Comparison of ENCODE assay signal across 9 cellular contexts in genomic region chr15:90099072-90099867, GRCh38. TPM values are rescaled to one million over a fixed set of nuclear protein-coding genes. Genes with fewer than 3 reads are reported as not detected.
DNase-seq lines count a peak whose midpoint lies in the region; ATAC-seq, FAIRE-seq and TF ChIP-seq lines count a peak whose summit lies in the region.
"Had no signal": no experiment of that assay in that cellular context is flagged by ENCODE, and none has a peak within 500 bp of the region (broad histone marks: within the 10 kb centered on the region; RNA-seq: fewer than 3 reads in every experiment).

No MANE protein-coding gene starts in this region.

- peaks cover 76% of the 10 kb centered on the region for H3K4me1 ChIP-seq in HepG2 (ENCODE audit: insufficient read depth, low read length)
- H3K4me1 ChIP-seq in thoracic aorta (ENCODE audit: control insufficient read depth in 1 of 2, low read depth in 2 of 2), result peaks cover 24 to 59% of the 10 kb centered on the region in 2 donors

- intact Hi-C loops in HepG2 (cut with micrococcal nuclease; ENCODE audit: unreplicated experiment), result no loop called here

- H3K27ac Mint-ChIP-seq in activated T-cell treated with anti-CD3 and anti-CD28 coated beads, Interleukin-2, amount 50 U/mL, for 72 hours, result peak overlapping the region; percentile 60
- no peak overlapping the region for H3K27ac Mint-ChIP-seq in WTC11

- BruUV-seq in HepG2 (replicated peaks; lab: Mats Ljungman, UMichigan), result no TSS peak

- H3K4me3 ChIP-seq in HepG2 (replicated peaks in 1 of 3; ENCODE audit: insufficient read depth in 1 of 3, low read depth in 2 of 3, low read length in 3 of 3) (no peak overlapping the region), thoracic aorta (no peak overlapping the region)

- H3K9me3 Mint-ChIP-seq in activated T-cell treated with anti-CD3 and anti-CD28 coated beads, Interleukin-2, amount 50 U/mL, for 72 hours, result no peaks in the 10 kb centered on the region
- H3K9me3 Mint-ChIP-seq in WTC11, result no peaks in the 10 kb centered on the region

- CTCF ChIA-PET in HepG2 (lab: Yijun Ruan, JAX; ENCODE audit: low intra/inter-chr PET ratio, low total read pairs) (no interaction called here), WTC11 (lab: Charles Lee) (interaction anchor here (1.0 to 1.6 kb wide), 3 partner anchors 12 to 128 kb away, joined by 3 to 8 read pairs (median 4); no protein-coding TSS in a partner anchor)

- peaks cover 9% of the 10 kb centered on the region for H3K79me2 ChIP-seq in HepG2 (ENCODE audit: insufficient read depth, low read length)

- TF ChIP-seq POLR2A in HepG2 (IDR thresholded peaks at IDR 0.05; ENCODE audit: insufficient read depth in 1 of 2, low read depth in 2 of 2, low read length in 2 of 2), result no peak; a peak in 1 of 4 replicates

- H2AFZ ChIP-seq in HepG2 (ENCODE audit: low read length), result no peak overlapping the region

- TF ChIP-seq CTCF in HepG2 (CRISPR knock-in tag; IDR thresholded peaks at IDR 0.05), result no peak
- no peak for TF ChIP-seq CTCF in thoracic aorta (IDR thresholded peaks at IDR 0.05)
- TF ChIP-seq CTCF in WTC11 (IDR thresholded peaks at IDR 0.05), result no peak

- H3K36me3 ChIP-seq in HepG2 (replicated peaks in 1 of 2; ENCODE audit: control insufficient read depth in 1 of 2, insufficient read depth in 2 of 2, low read length in 2 of 2), result no peaks in the 10 kb centered on the region
- no peaks in the 10 kb centered on the region for H3K36me3 ChIP-seq in thoracic aorta

- ATAC-seq in activated T-cell treated with anti-CD3 and anti-CD28 coated beads, Interleukin-2, amount 50 U/mL, for 72 hours (replicated peaks in 1 of 2), result no peak
- ATAC-seq in HepG2 (no peak), thoracic aorta (ENCODE audit: insufficient number of reproducible peaks, low FRiP score, low read depth) (no peak), WTC11 (no peak)

- H3K9me3 ChIP-seq in HepG2 (ENCODE audit: low read length), result no peaks in the 10 kb centered on the region
- no peaks in the 10 kb centered on the region for H3K9me3 ChIP-seq in thoracic aorta

- peaks cover 18% of the 10 kb centered on the region for H4K20me1 ChIP-seq in HepG2 (ENCODE audit: insufficient read depth, low read length)

- no peak for FAIRE-seq in HepG2 (lab: Jason Lieb, UNC)

- TF ChIP-seq EP300 in HepG2 (IDR thresholded peaks at IDR 0.05; ENCODE audit: low read depth in 2 of 2, low read length in 2 of 2) (no peak), HepG2 (CRISPR knock-in tag; IDR thresholded peaks at IDR 0.05; ENCODE audit: borderline replicate concordance) (no peak)

- DNase-seq in activated gamma-delta T cell treated with Interleukin-2 at 50 U/mL for 16 hours (peak; percentile 37), activated gamma-delta T cell (lab: John Stamatoyannopoulos, UW) (no peak), HepG2 (ENCODE audit: low spot score) (no peak), thoracic aorta (ENCODE audit: low spot score) (no peak), NCI-H2171 (lab: John Stamatoyannopoulos, UW) (no peak), WTC11 (ENCODE audit: low spot score) (no peak), T1000 (lab: John Stamatoyannopoulos, UW) (no peak)
- DNase-seq in activated T-cell treated with anti-CD3 and anti-CD28 coated beads, Interleukin-2, amount 50 U/mL, for 72 hours, result peak; percentile 39 to 53
- DNase-seq: occipital lobe had no signal

- WGBS in HepG2 (ENCODE audit: low lambda C conversion rate), result 94% methylated on average over 10 of the region's 10 CpGs

- H3K36me3 Mint-ChIP-seq in activated T-cell treated with anti-CD3 and anti-CD28 coated beads, Interleukin-2, amount 50 U/mL, for 72 hours (ENCODE audit: insufficient read depth in 2 of 2), result peaks cover 4 to 11% of the 10 kb centered on the region in 2 donors
- H3K36me3 Mint-ChIP-seq in WTC11, result no peaks in the 10 kb centered on the region

- H3K27me3 ChIP-seq in HepG2 (ENCODE audit: control insufficient read depth in 1 of 2, insufficient read depth in 2 of 2, low read length in 2 of 2) (no peaks in the 10 kb centered on the region), thoracic aorta (replicated peaks; ENCODE audit: insufficient read depth) (no peaks in the 10 kb centered on the region)

- H3K9ac ChIP-seq in HepG2 (ENCODE audit: insufficient read depth, low read depth, low read length), result no peak overlapping the region

- POLR2A ChIA-PET in HepG2 (lab: Yijun Ruan, JAX) (no interaction called here), WTC11 (lab: Charles Lee) (no interaction called here)

- H3K27ac ChIP-seq in HepG2 (ENCODE audit: extremely low read length, insufficient read depth, low read length) (no peak overlapping the region), thoracic aorta (peak overlapping the region; percentile 87)

- in situ Hi-C loops in HepG2 (cut with HindIII; ENCODE audit: extremely low pct_ligation_motif_present, low pct_unique_long_range_greater_than_20kb), result loop anchor here (25.0 kb wide), 1 partner anchor 362 kb away; no protein-coding TSS in a partner anchor

- H3K27me3 Mint-ChIP-seq in activated T-cell treated with anti-CD3 and anti-CD28 coated beads, Interleukin-2, amount 50 U/mL, for 72 hours (ENCODE audit: low read depth), result peaks cover 13% of the 10 kb centered on the region
- H3K27me3 Mint-ChIP-seq in WTC11 (ENCODE audit: low read depth), result peaks cover 30% of the 10 kb centered on the region

- H3K4me2 ChIP-seq in HepG2 (ENCODE audit: low read depth, low read length), result no peak overlapping the region

- TF ChIP-seq RAD21 in HepG2 (CRISPR knock-in tag; IDR thresholded peaks at IDR 0.05), result no peak

- H3K4me3 Mint-ChIP-seq in activated T-cell treated with anti-CD3 and anti-CD28 coated beads, Interleukin-2, amount 50 U/mL, for 72 hours, result peak overlapping the region; percentile 80 to 83
- H3K4me3 Mint-ChIP-seq in WTC11, result no peak overlapping the region

- H3K4me1 Mint-ChIP-seq in activated T-cell treated with anti-CD3 and anti-CD28 coated beads, Interleukin-2, amount 50 U/mL, for 72 hours (ENCODE audit: low read depth), result peaks cover 81% of the 10 kb centered on the region
- peaks cover 45% of the 10 kb centered on the region for H3K4me1 Mint-ChIP-seq in WTC11

TF ChIP-seq in HepG2, 621 proteins besides CTCF, POLR2A, EP300 and RAD21:
- peak; percentile 63; the same call in 1 of the 2 replicates for TF ChIP-seq ZNF121 (CRISPR knock-in tag; IDR thresholded peaks at IDR 0.05)
- no peak for TF ChIP-seq ZNF547 (CRISPR knock-in tag; IDR thresholded peaks at IDR 0.05)
TF ChIP-seq in HepG2: peak in this region for 1.

TF ChIP-seq in WTC11, 78 proteins besides CTCF, POLR2A, EP300 and RAD21 (continues in another document):
- TF ChIP-seq ZBTB43 (CRISPR knock-in tag; IDR thresholded peaks at IDR 0.05) (no peak), CREM (CRISPR knock-in tag; IDR thresholded peaks at IDR 0.05) (no peak), SMAD3 (CRISPR knock-in tag; IDR thresholded peaks at IDR 0.05; ENCODE audit: borderline replicate concordance) (no peak), E2F1 (CRISPR knock-in tag; IDR thresholded peaks at IDR 0.05) (no peak), SMAD4 (CRISPR knock-in tag; IDR thresholded peaks at IDR 0.05) (no peak), MXD4 (CRISPR knock-in tag; IDR thresholded peaks at IDR 0.05; ENCODE audit: borderline replicate concordance) (no peak), TEAD1 (CRISPR knock-in tag; IDR thresholded peaks at IDR 0.05) (no peak), RELA (CRISPR knock-in tag; IDR thresholded peaks at IDR 0.05; ENCODE audit: borderline replicate concordance) (no peak)

RNA-seq across cellular contexts. Expression of gene IDH2, which starts 3.0 kb away (rescaled TPM):
- total RNA-seq in activated T-cell treated with anti-CD3 and anti-CD28 coated beads, Interleukin-2, amount 50 U/mL, for 72 hours, result 100 to 1,000 TPM; 123 to 170 TPM
- total RNA-seq in HepG2 (2016; rRNA removed; fragmentation: Illumina TruSeq; extraction: Trizol) (120 and 121 TPM in 2 replicates), thoracic aorta (10 to 100 TPM; 24.5 to 46.6 TPM), WTC11 (2021) (53.3 to 80.3 TPM (median 72.3 TPM) in 3 replicates)
- 37.5 and 39.4 TPM in 2 replicates for total RNA-seq in HepG2 (2016; cell fraction: cytosol; rRNA removed; fragmentation: Illumina TruSeq; extraction: Trizol; ENCODE audit: low read depth)
- 108 and 124 TPM in 2 replicates for total RNA-seq in HepG2 (2016; cell fraction: insoluble cytoplasmic fraction; rRNA removed; fragmentation: Illumina TruSeq; extraction: Trizol)
- total RNA-seq in HepG2 (2016; cell fraction: membrane; rRNA removed; fragmentation: Illumina TruSeq; extraction: Trizol), result 87.3 and 98.2 TPM in 2 replicates
- total RNA-seq in HepG2 (2016; cell fraction: nucleus; rRNA removed; fragmentation: Illumina TruSeq; extraction: Trizol), result 50.6 and 54.5 TPM in 2 replicates
- polyA plus RNA-seq in HepG2 (2011; rRNA removed), result 132 and 145 TPM in 2 replicates
- 85.2 and 137 TPM in 2 replicates for polyA plus RNA-seq in HepG2 (2011; cell fraction: cytosol; rRNA removed)
- polyA plus RNA-seq in HepG2 (2011; cell fraction: nucleus; rRNA removed), result 62.9 and 78.0 TPM in 2 replicates
- polyA plus RNA-seq in HepG2 (2012), result 57.4 and 73.4 TPM in 2 replicates
- 63.2 and 73.9 TPM in 2 replicates for polyA plus RNA-seq in HepG2 (2016; cell fraction: cytosol; fragmentation: Illumina TruSeq; extraction: Trizol; ENCODE audit: low read depth)
- 130 and 145 TPM in 2 replicates for polyA plus RNA-seq in HepG2 (2016; cell fraction: insoluble cytoplasmic fraction; fragmentation: Illumina TruSeq; extraction: Trizol; ENCODE audit: low read depth)
- polyA plus RNA-seq in HepG2 (2016; cell fraction: membrane; fragmentation: Illumina TruSeq; extraction: Trizol; ENCODE audit: low read depth), result 84.9 and 106 TPM in 2 replicates
- polyA plus RNA-seq in HepG2 (2016; cell fraction: nucleus; fragmentation: Illumina TruSeq; extraction: Trizol; ENCODE audit: insufficient read depth, low read depth), result 97.9 and 110 TPM in 2 replicates
- 34.4 and 160 TPM in 2 replicates for polyA minus RNA-seq in HepG2 (2011; rRNA and poly(A)+ RNA removed; ENCODE audit: low replicate concordance)
- polyA minus RNA-seq in HepG2 (2011; cell fraction: cytosol; rRNA and poly(A)+ RNA removed), result 67.1 and 76.1 TPM in 2 replicates
- polyA minus RNA-seq in HepG2 (2011; cell fraction: nucleus; rRNA and poly(A)+ RNA removed), result 14.7 and 18.4 TPM in 2 replicates

Comparison
In these comparisons a context has a peak if more than half of its experiments do, and no peak if none do; other contexts are left out.
1. DNase-seq: peak in activated gamma-delta T cell treated with Interleukin-2 at 50 U/mL for 16 hours (single experiment) and activated T-cell treated with anti-CD3 and anti-CD28 coated beads, Interleukin-2, amount 50 U/mL, for 72 hours (2 of 2); none in activated gamma-delta T cell (single experiment), HepG2 (single experiment), thoracic aorta (single experiment), NCI-H2171 (single experiment), WTC11 (single experiment) and T1000 (single experiment).